Comparison of ENCODE assay signal across 8 cellular contexts in the genomic region with DNA sequence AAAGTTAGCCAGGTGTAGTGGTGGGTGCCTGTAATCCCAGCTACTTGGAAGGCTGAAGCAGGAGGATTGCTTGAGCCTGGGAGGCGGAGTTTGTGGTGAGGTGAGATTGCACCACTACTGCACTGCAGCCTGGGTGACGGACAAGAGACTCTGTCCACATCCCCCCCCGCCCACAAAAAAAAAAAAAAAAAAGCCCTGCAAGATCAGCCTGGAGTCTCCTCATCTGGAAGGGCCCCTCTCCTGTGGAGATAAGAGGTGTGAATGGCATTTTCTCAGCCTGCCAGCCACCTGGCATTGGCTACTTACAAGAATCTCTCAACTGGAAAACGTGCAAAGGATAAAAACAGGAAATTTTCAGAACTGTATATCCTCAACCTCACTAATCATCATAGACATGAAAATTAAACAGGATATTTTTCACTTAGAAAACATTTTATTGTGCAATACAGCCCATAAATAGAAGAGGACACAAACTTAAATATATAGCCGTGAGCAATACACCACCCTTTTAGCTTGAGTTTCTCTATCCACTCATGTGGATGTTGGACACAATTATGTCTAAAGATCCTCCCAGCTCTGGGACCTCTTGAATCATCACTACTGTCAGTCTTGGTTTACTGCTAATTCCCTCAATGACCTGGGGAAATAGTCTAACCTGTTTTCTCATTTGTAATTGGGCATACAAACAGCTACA. TPM values are rescaled to one million over a fixed set of nuclear protein-coding genes. Genes with fewer than 3 reads are reported as not detected.
A peak's percentile ranks its signal among the peaks of the same experiment; 100 is the strongest.
DNase-seq lines count a peak whose midpoint lies in the region; ATAC-seq, FAIRE-seq and TF ChIP-seq lines count a peak whose summit lies in the region.

No MANE protein-coding gene starts in this region.

- H2AFZ ChIP-seq in parathyroid adenoma, result peak overlapping the region; percentile 76

- intact Hi-C loops in breast epithelium (cut with DNase I; ENCODE audit: low total_unique reads), result no loop called here

- TF ChIP-seq CTCF in breast epithelium (IDR thresholded peaks at IDR 0.05) (no peak), parathyroid adenoma (IDR thresholded peaks at IDR 0.05) (no peak), D721Med (IDR thresholded peaks at IDR 0.05; ENCODE audit: insufficient read depth, missing control alignments) (no peak)

- peaks cover 2 to 8% of the 10 kb centered on the region in 2 donors for H3K4me1 ChIP-seq in breast epithelium
- peaks cover 8% of the 10 kb centered on the region for H3K4me1 ChIP-seq in parathyroid adenoma

- H3K27me3 ChIP-seq in breast epithelium, result no peaks in the 10 kb centered on the region
- no peaks in the 10 kb centered on the region for H3K27me3 ChIP-seq in parathyroid adenoma (ENCODE audit: control insufficient read depth, insufficient read depth, low read length)

- no peak for ATAC-seq in GM18907 (IDR thresholded peaks at IDR 0.05; ENCODE audit: unreplicated experiment)

- peak; percentile 66 for DNase-seq in EL
- peak; percentile 5 for DNase-seq in NCI-H146 treated with DMSO at 0.1 percent for 48 hours (lab: John Stamatoyannopoulos, UW; ENCODE audit: unreplicated experiment)
- peak in 1 of 2 donors; percentile 61 for DNase-seq in breast epithelium (ENCODE audit: low spot score in 2 of 2)
- DNase-seq in activated CD4-positive, CD25-positive, alpha-beta regulatory T cell (lab: John Stamatoyannopoulos, UW), result no peak
- DNase-seq in activated gamma-delta T cell treated with Interleukin-2 at 50 U/mL for 16 hours, result no peak
- DNase-seq in D721Med (ENCODE audit: insufficient read length, low spot score), result no peak

- H3K27ac ChIP-seq in breast epithelium (peak overlapping the region; percentile 79 to 83), parathyroid adenoma (no peak overlapping the region)

- H3K9me3 ChIP-seq in breast epithelium, result no peaks in the 10 kb centered on the region
- no peaks in the 10 kb centered on the region for H3K9me3 ChIP-seq in parathyroid adenoma (ENCODE audit: control insufficient read depth, low read length)

- H3K36me3 ChIP-seq in breast epithelium (no peaks in the 10 kb centered on the region), parathyroid adenoma (ENCODE audit: control insufficient read depth, insufficient read depth, low read length) (no peaks in the 10 kb centered on the region)

- no peak overlapping the region for H3K9ac ChIP-seq in parathyroid adenoma

- H3K79me2 ChIP-seq in parathyroid adenoma, result no peaks in the 10 kb centered on the region

- FAIRE-seq in D721Med (lab: Jason Lieb, UNC), result no peak

- H3K4me3 ChIP-seq in breast epithelium, result no peak overlapping the region
- H3K4me3 ChIP-seq in parathyroid adenoma (ENCODE audit: low read depth, low read length), result no peak overlapping the region

- no peak for TF ChIP-seq POLR2A in breast epithelium (IDR thresholded peaks at IDR 0.05)

- no peak overlapping the region for H3K4me2 ChIP-seq in parathyroid adenoma (ENCODE audit: low read length)

RNA-seq across cellular contexts. Expression of a gene that starts 11.3 kb away (rescaled TPM):
- 10 to 100 TPM; 53.3 to 89.5 (median 65.0) TPM for total RNA-seq in breast epithelium

RNA-seq across cellular contexts. Expression of a gene that starts 23.2 kb away (rescaled TPM):
- 1 to 10 TPM in 1 of 3 donors, under 1 TPM in 2; 0.66 to 3.2 (median 0.73) TPM for total RNA-seq in breast epithelium

Comparison
In these comparisons a context has a peak if more than half of its experiments do, and no peak if none do; other contexts are left out.
1. DNase-seq: peak in EL (single experiment) and NCI-H146 treated with DMSO at 0.1 percent for 48 hours (single experiment); none in activated CD4-positive, CD25-positive, alpha-beta regulatory T cell (0 of 4), activated gamma-delta T cell treated with Interleukin-2 at 50 U/mL for 16 hours (single experiment) and D721Med (single experiment).